Comparison of ENCODE assay signal across 12 cellular contexts in genomic region chr10:44569193-44570091, GRCh38.
DNase-seq lines count a peak whose midpoint lies in the region; ATAC-seq and TF ChIP-seq lines count a peak whose summit lies in the region.
"Had no signal": no experiment of that assay in that cellular context is flagged by ENCODE, and none has a peak within 500 bp of the region (broad histone marks: within the 10 kb centered on the region; RNA-seq: fewer than 3 reads in every experiment).

No MANE protein-coding gene starts in this region.

- no peaks in the 10 kb centered on the region for H3K27me3 ChIP-seq in thoracic aorta (replicated peaks; ENCODE audit: insufficient read depth)
- H3K27me3 ChIP-seq: upper lobe of left lung had no signal

- H3K27ac ChIP-seq in thoracic aorta, result peak overlapping the region; percentile 70 to 71

- no peaks in the 10 kb centered on the region for H3K9me3 ChIP-seq in thoracic aorta
- H3K9me3 ChIP-seq: upper lobe of left lung had no signal

- H3K4me1 ChIP-seq in thoracic aorta (ENCODE audit: control insufficient read depth in 1 of 2, low read depth in 2 of 2), result peaks cover 7 to 24% of the 10 kb centered on the region in 2 donors
- H3K4me1 ChIP-seq: upper lobe of left lung had no signal

- H3K4me3 ChIP-seq in HFF-Myc (replicated peaks; ENCODE audit: low read depth, low read length) (no peak overlapping the region), thoracic aorta (peak overlapping the region; percentile 42)
- H3K4me3 ChIP-seq: upper lobe of left lung had no signal

- no peak for TF ChIP-seq CTCF in HFF-Myc (IDR thresholded peaks at IDR 0.05; ENCODE audit: low read depth, low read length, missing control alignments)
- TF ChIP-seq CTCF in thoracic aorta (IDR thresholded peaks at IDR 0.05), result no peak

- DNase-seq in HFF-Myc (ENCODE audit: extremely low read depth, low read depth) (peak; percentile 15), dedifferentiated amniotic fluid mesenchymal stem cell (ENCODE audit: extremely low spot score) (peak; percentile 81), left lobe of liver (ENCODE audit: low spot score) (no peak), thoracic aorta (ENCODE audit: low spot score) (no peak), NCI-H146 (lab: John Stamatoyannopoulos, UW) (no peak), NCI-H1417 (lab: John Stamatoyannopoulos, UW) (no peak)
- no peak for DNase-seq in activated CD4-positive, alpha-beta T cell treated with anti-CD3 and anti-CD28 coated beads, Interleukin-2, amount 50 U/mL, for 48 hours
- DNase-seq: activated CD8-positive, alpha-beta T cell treated with anti-CD3 and anti-CD28 coated beads, Interleukin-2, amount 10 ng/mL, durations not matched to agents 7 days and 5 days; DMS153; left colon; NCI-H1694 treated with DMSO at 0.1 percent for 48 hours; upper lobe of left lung had no signal

- H3K36me3 ChIP-seq in thoracic aorta, result no peaks in the 10 kb centered on the region
- H3K36me3 ChIP-seq: upper lobe of left lung had no signal

- ATAC-seq in left lobe of liver, result peak; percentile 20
- ATAC-seq in thoracic aorta (ENCODE audit: insufficient number of reproducible peaks, low FRiP score, low read depth), result peak; percentile 70
- ATAC-seq: activated CD8-positive, alpha-beta T cell treated with anti-CD3 and anti-CD28 coated beads, Interleukin-2, amount 10 ng/mL, durations not matched to agents 7 days and 5 days; left colon had no signal

Comparison
In these comparisons a context has a peak if more than half of its experiments do, and no peak if none do; other contexts are left out.
1. DNase-seq: peak in HFF-Myc (single experiment) and dedifferentiated amniotic fluid mesenchymal stem cell (single experiment); none in left lobe of liver (single experiment), thoracic aorta (single experiment), activated CD4-positive, alpha-beta T cell treated with anti-CD3 and anti-CD28 coated beads, Interleukin-2, amount 50 U/mL, for 48 hours (0 of 2), NCI-H146 (single experiment) and NCI-H1417 (0 of 3).